Comparison of ENCODE assay signal across 21 cellular contexts in genomic region chr9:112443636-112444035, GRCh38. TPM values are rescaled to one million over a fixed set of nuclear protein-coding genes. Genes with fewer than 3 reads are reported as not detected.
A peak's percentile ranks its signal among the peaks of the same experiment; 100 is the strongest.
DNase-seq lines count a peak whose midpoint lies in the region; ATAC-seq, FAIRE-seq and TF ChIP-seq lines count a peak whose summit lies in the region.
"Had no signal": no experiment of that assay in that cellular context is flagged by ENCODE, and none has a peak within 500 bp of the region (broad histone marks: within the 10 kb centered on the region; RNA-seq: fewer than 3 reads in every experiment).

No MANE protein-coding gene starts in this region.

- H3K9ac ChIP-seq in HepG2 (ENCODE audit: insufficient read depth, low read depth, low read length) (no peak overlapping the region), KMS-11 (no peak overlapping the region), K562 (ENCODE audit: insufficient read depth in 1 of 2, low read depth in 2 of 2, low read length in 2 of 2) (no peak overlapping the region)
- H3K9ac ChIP-seq: BLaER1 had no signal

- H3K9me1 ChIP-seq in K562 (ENCODE audit: control insufficient read depth, insufficient read depth, low read length) = no peaks in the 10 kb centered on the region

- H3K36me3 ChIP-seq in HepG2 (replicated peaks in 1 of 2; ENCODE audit: control insufficient read depth in 1 of 2, insufficient read depth in 2 of 2, low read length in 2 of 2) (peaks cover 8 to 33% of the 10 kb centered on the region in 2 experiments), right lobe of liver (peaks cover 0 to 30% (median 5%) of the 10 kb centered on the region in 4 donors), KMS-11 (ENCODE audit: insufficient read depth) (no peaks in the 10 kb centered on the region), K562 (ENCODE audit: control insufficient read depth, insufficient read depth, low read length) (peaks cover 4% of the 10 kb centered on the region; the same call in 2 of the 3 replicates)
- H3K36me3 ChIP-seq: BE2C had no signal

- FAIRE-seq in HepG2 (lab: Jason Lieb, UNC) = no peak
- no peak for FAIRE-seq in K562 (lab: Jason Lieb, UNC)
- FAIRE-seq: A204.1, GM12878, GM19239 had no signal

- H3K9me3 ChIP-seq in HepG2 (ENCODE audit: low read length) (no peaks in the 10 kb centered on the region), right lobe of liver (no peaks in the 10 kb centered on the region), K562 (replicated peaks; ENCODE audit: control insufficient read depth, insufficient read depth, low read depth, low read length) (no peaks in the 10 kb centered on the region)
- no peaks in the 10 kb centered on the region for H3K9me3 ChIP-seq in CD4-positive, alpha-beta T cell (ENCODE audit: control insufficient read depth, low read length)
- H3K9me3 ChIP-seq: BE2C, BLaER1 had no signal

- no peak overlapping the region for H2AFZ ChIP-seq in HepG2 (ENCODE audit: low read length)
- H2AFZ ChIP-seq in KMS-11 (ENCODE audit: low read depth) = no peak overlapping the region
- no peak overlapping the region for H2AFZ ChIP-seq in K562 (ENCODE audit: low read depth, low read length)

- no peak for TF ChIP-seq POLR2A in HepG2 (IDR thresholded peaks at IDR 0.05; ENCODE audit: insufficient read depth in 1 of 2, low read depth in 2 of 2, low read length in 2 of 2)
- TF ChIP-seq POLR2A in right lobe of liver (IDR thresholded peaks at IDR 0.05) = no peak
- TF ChIP-seq POLR2A in K562 (conservative IDR thresholded peaks at IDR 0.05) = no peak

- TF ChIP-seq RAD21 in HepG2 (CRISPR knock-in tag; IDR thresholded peaks at IDR 0.05) (no peak), K562 (CRISPR knock-in tag; conservative IDR thresholded peaks at IDR 0.05 in 1 of 2, IDR thresholded peaks at IDR 0.05 in 1 of 2) (no peak)

- H3K27ac ChIP-seq in HepG2 (ENCODE audit: extremely low read length, insufficient read depth, low read length) = no peak overlapping the region
- H3K27ac ChIP-seq in right lobe of liver = no peak overlapping the region
- no peak overlapping the region for H3K27ac ChIP-seq in CD4-positive, alpha-beta T cell (ENCODE audit: low read depth, low read length)
- H3K27ac ChIP-seq in KMS-11 = no peak overlapping the region
- no peak overlapping the region for H3K27ac ChIP-seq in K562 (ENCODE audit: extremely low read depth, low read depth, low read length)
- H3K27ac ChIP-seq: BLaER1 had no signal

- WGBS in HepG2 (ENCODE audit: low lambda C conversion rate) = 86% methylated on average over 1 of the region's 1 CpG
- WGBS in right lobe of liver (ENCODE audit: insufficient coverage, low coverage, low lambda C conversion rate, missing lambda C conversion rate) = 88% methylated on average over 1 of the region's 1 CpG
- WGBS in K562 (ENCODE audit: insufficient coverage, low coverage, missing lambda C conversion rate) = 35% methylated on average over 1 of the region's 1 CpG

- no peaks in the 10 kb centered on the region for H3K9me3 Mint-ChIP-seq in CD4-positive, alpha-beta T cell
- H3K9me3 Mint-ChIP-seq: CD4-positive, CD25-positive, alpha-beta regulatory T cell; CD8-positive, alpha-beta T cell had no signal

- no peak for ATAC-seq in HepG2
- no peak for ATAC-seq in right lobe of liver
- no peak for ATAC-seq in CD4-positive, alpha-beta T cell (ENCODE audit: poor library complexity)
- no peak for ATAC-seq in K562
- ATAC-seq in GM19395 (IDR thresholded peaks at IDR 0.05; ENCODE audit: unreplicated experiment) = no peak

- intact Hi-C loops in HepG2 (cut with micrococcal nuclease; ENCODE audit: unreplicated experiment) (loop anchor here (1.0 to 10.0 kb wide), 3 partner anchors 222 to 351 kb away; no protein-coding TSS in a partner anchor), right lobe of liver (cut with DNase I) (no loop called here), K562 (cut with micrococcal nuclease) (loop anchor here (1.0 to 10.0 kb wide), 3 partner anchors 222 to 351 kb away; no protein-coding TSS in a partner anchor)
- intact Hi-C loops in CD4-positive, alpha-beta T cell (cut with DNase I, micrococcal nuclease) = loop anchor here (1.0 to 5.0 kb wide), 5 partner anchors 219 to 350 kb away; partner anchors contain the start of gene INIP (in 1 of the 2)

- BruUV-seq in HepG2 (replicated peaks; lab: Mats Ljungman, UMichigan) (no TSS peak), K562 (replicated peaks; lab: Mats Ljungman, UMichigan) (no TSS peak)

- POLR2A ChIA-PET in HepG2 (lab: Yijun Ruan, JAX) = interaction anchor here (1.0 kb wide), 1 partner anchor 64 kb away, joined by 3 read pairs; the partner anchor contains the start of gene HSDL2
- POLR2A ChIA-PET in CD4-positive, alpha-beta T cell (lab: Charles Lee) = interaction anchor here (1.0 to 1.3 kb wide), 2 partner anchors 43 to 274 kb away, joined by 3 to 5 read pairs; partner anchors contain the start of genes INIP and KIAA1958
- POLR2A ChIA-PET in K562 (lab: Yijun Ruan, JAX) = interaction anchor here (0.9 to 2.6 kb wide), 5 partner anchors 10 to 135 kb away, joined by 3 to 14 read pairs (median 4); no protein-coding TSS in a partner anchor

- no peaks in the 10 kb centered on the region for H3K27me3 Mint-ChIP-seq in CD4-positive, alpha-beta T cell
- H3K27me3 Mint-ChIP-seq: CD4-positive, CD25-positive, alpha-beta regulatory T cell had no signal

- H3K4me3 Mint-ChIP-seq in CD4-positive, alpha-beta T cell = no peak overlapping the region
- H3K4me3 Mint-ChIP-seq: CD14-positive monocyte; CD4-positive, CD25-positive, alpha-beta regulatory T cell; CD8-positive, alpha-beta T cell had no signal

- in situ Hi-C loops in HepG2 (cut with HindIII; ENCODE audit: extremely low pct_ligation_motif_present, low pct_unique_long_range_greater_than_20kb) = no loop called here
- in situ Hi-C loops in K562 (cut with MboI) = no loop called here

- no peak overlapping the region for H3K27ac Mint-ChIP-seq in CD4-positive, alpha-beta T cell
- H3K27ac Mint-ChIP-seq: CD14-positive monocyte; CD4-positive, CD25-positive, alpha-beta regulatory T cell; CD8-positive, alpha-beta T cell had no signal

- H3K79me2 ChIP-seq in HepG2 (ENCODE audit: insufficient read depth, low read length) (peaks cover 4% of the 10 kb centered on the region), KMS-11 (ENCODE audit: insufficient read depth, low read depth) (no peaks in the 10 kb centered on the region), K562 (ENCODE audit: control insufficient read depth, insufficient read depth, low read length) (no peaks in the 10 kb centered on the region)

- H3K4me3 ChIP-seq in HepG2 (replicated peaks in 1 of 3; ENCODE audit: insufficient read depth in 1 of 3, low read depth in 2 of 3, low read length in 3 of 3) (no peak overlapping the region), right lobe of liver (no peak overlapping the region), KMS-11 (IDR thresholded peaks at IDR 0.05; ENCODE audit: insufficient read depth, low read depth, low read length) (no peak overlapping the region), K562 (no peak overlapping the region)
- H3K4me3 ChIP-seq: BLaER1, GM12878 had no signal

- TF ChIP-seq CTCF in HepG2 (CRISPR knock-in tag; IDR thresholded peaks at IDR 0.05) (no peak), right lobe of liver (IDR thresholded peaks at IDR 0.05) (no peak), KMS-11 (conservative IDR thresholded peaks at IDR 0.05; ENCODE audit: low read depth, low read length) (0 out of 2 replicates have a peak, but pooled peaks have one; percentile 8), K562 (IDR thresholded peaks at IDR 0.05 in 2 of 3, conservative IDR thresholded peaks at IDR 0.05 in 1 of 3; ENCODE audit: insufficient read depth in 2 of 3, low read depth in 1 of 3, low read length in 3 of 3) (no peak)
- TF ChIP-seq CTCF in CD4-positive, alpha-beta T cell (IDR thresholded peaks at IDR 0.05) = peak; percentile 18

- H3K27me3 ChIP-seq in HepG2 (ENCODE audit: control insufficient read depth in 1 of 2, insufficient read depth in 2 of 2, low read length in 2 of 2) = no peaks in the 10 kb centered on the region
- no peaks in the 10 kb centered on the region for H3K27me3 ChIP-seq in right lobe of liver
- no peaks in the 10 kb centered on the region for H3K27me3 ChIP-seq in CD4-positive, alpha-beta T cell (ENCODE audit: control insufficient read depth, insufficient read depth, low read length)
- no peaks in the 10 kb centered on the region for H3K27me3 ChIP-seq in KMS-11 (ENCODE audit: insufficient read depth, low read depth)
- no peaks in the 10 kb centered on the region for H3K27me3 ChIP-seq in K562 (ENCODE audit: control insufficient read depth in 2 of 2, insufficient read depth in 2 of 2, low read length in 2 of 2)
- H3K27me3 ChIP-seq: BE2C, BLaER1 had no signal

- H4K20me1 ChIP-seq in HepG2 (ENCODE audit: insufficient read depth, low read length) = no peaks in the 10 kb centered on the region
- no peaks in the 10 kb centered on the region for H4K20me1 ChIP-seq in KMS-11 (ENCODE audit: insufficient read depth)
- no peaks in the 10 kb centered on the region for H4K20me1 ChIP-seq in K562 (replicated peaks; ENCODE audit: control insufficient read depth, insufficient read depth, low read length)
- H4K20me1 ChIP-seq: BLaER1 had no signal

- H3K4me2 ChIP-seq in HepG2 (ENCODE audit: low read depth, low read length) (no peak overlapping the region), KMS-11 (no peak overlapping the region), K562 (ENCODE audit: insufficient read depth, low read length) (no peak overlapping the region)
- H3K4me2 ChIP-seq: BLaER1 had no signal

- TF ChIP-seq EP300 in HepG2 (IDR thresholded peaks at IDR 0.05; ENCODE audit: low read depth in 2 of 2, low read length in 2 of 2) = no peak
- no peak for TF ChIP-seq EP300 in HepG2 (CRISPR knock-in tag; IDR thresholded peaks at IDR 0.05; ENCODE audit: borderline replicate concordance)
- no peak for TF ChIP-seq EP300 in K562 (IDR thresholded peaks at IDR 0.05; ENCODE audit: low read length)

- peaks cover 35% of the 10 kb centered on the region for H3K36me3 Mint-ChIP-seq in CD4-positive, alpha-beta T cell (ENCODE audit: low read depth)

- H3K4me1 Mint-ChIP-seq in CD4-positive, alpha-beta T cell (ENCODE audit: low read depth) = no peaks in the 10 kb centered on the region

- H3K4me1 ChIP-seq in HepG2 (ENCODE audit: insufficient read depth, low read length) (peaks cover 10% of the 10 kb centered on the region; the same call in 1 of the 2 replicates), right lobe of liver (no peaks in the 10 kb centered on the region), KMS-11 (ENCODE audit: low read depth, poor library complexity, severe bottlenecking) (no peaks in the 10 kb centered on the region), K562 (replicated peaks in 1 of 2; ENCODE audit: control insufficient read depth in 2 of 2, insufficient read depth in 2 of 2, low read length in 2 of 2) (peaks cover 0 to 8% of the 10 kb centered on the region in 2 experiments; a peak in 3 of 5 replicates)
- H3K4me1 ChIP-seq: BE2C had no signal

- DNase-seq in HepG2 (ENCODE audit: low spot score) (no peak), right lobe of liver (no peak), K562 (ENCODE audit: extremely low read depth in 1 of 4, low spot score in 3 of 4) (no peak), COLO668 (lab: John Stamatoyannopoulos, UW; ENCODE audit: unreplicated experiment) (no peak), SK-N-DZ (ENCODE audit: low spot score) (no peak)
- DNase-seq in CD4-positive, alpha-beta T cell = no peak
- DNase-seq: 8988T, BE2C, DMS 273 treated with DMSO at 0.1 percent for 48 hours, DMS153, DMS79, GDM1 had no signal

- CTCF ChIA-PET in HepG2 (lab: Yijun Ruan, JAX; ENCODE audit: low intra/inter-chr PET ratio, low total read pairs) = interaction anchor here (1.3 kb wide), 1 partner anchor 267 kb away, joined by 4 read pairs; no protein-coding TSS in a partner anchor
- CTCF ChIA-PET in CD4-positive, alpha-beta T cell (lab: Charles Lee) = interaction anchor here (1.2 to 2.8 kb wide), 3 partner anchors 9 to 349 kb away, joined by 3 to 9 read pairs (median 3); no protein-coding TSS in a partner anchor
- CTCF ChIA-PET in K562 (lab: Yijun Ruan, JAX; ENCODE audit: low intra/inter-chr PET ratio) = interaction anchor here (1.0 to 2.0 kb wide), 2 partner anchors 222 to 377 kb away, joined by 3 to 7 read pairs; no protein-coding TSS in a partner anchor

RNA-seq across cellular contexts. Expression of gene KIAA1958, which starts 43.0 kb away (rescaled TPM):
- total RNA-seq in HepG2 (2016; rRNA removed; fragmentation: Illumina TruSeq; extraction: Trizol) = 8.5 and 11.4 TPM in 2 replicates
- total RNA-seq in HepG2 (2016; cell fraction: cytosol; rRNA removed; fragmentation: Illumina TruSeq; extraction: Trizol; ENCODE audit: low read depth) = 37.2 and 41.8 TPM in 2 replicates
- total RNA-seq in HepG2 (2016; cell fraction: insoluble cytoplasmic fraction; rRNA removed; fragmentation: Illumina TruSeq; extraction: Trizol) = 8.4 and 11.0 TPM in 2 replicates
- 29.3 and 29.7 TPM in 2 replicates for total RNA-seq in HepG2 (2016; cell fraction: membrane; rRNA removed; fragmentation: Illumina TruSeq; extraction: Trizol)
- 14.1 and 15.2 TPM in 2 replicates for total RNA-seq in HepG2 (2016; cell fraction: nucleus; rRNA removed; fragmentation: Illumina TruSeq; extraction: Trizol)
- 8.5 and 10.3 TPM in 2 replicates for polyA plus RNA-seq in HepG2 (2011; rRNA removed)
- 5.5 and 5.7 TPM in 2 replicates for polyA plus RNA-seq in HepG2 (2011; cell fraction: cytosol; rRNA removed)
- 17.1 and 17.6 TPM in 2 replicates for polyA plus RNA-seq in HepG2 (2011; cell fraction: nucleus; rRNA removed)
- polyA plus RNA-seq in HepG2 (2012) = 10.9 and 11.6 TPM in 2 replicates
- 0.46 and 0.57 TPM in 2 replicates for polyA plus RNA-seq in HepG2 (2016; cell fraction: cytosol; fragmentation: Illumina TruSeq; extraction: Trizol; ENCODE audit: low read depth)
- polyA plus RNA-seq in HepG2 (2016; cell fraction: insoluble cytoplasmic fraction; fragmentation: Illumina TruSeq; extraction: Trizol; ENCODE audit: low read depth) = 6.0 and 6.8 TPM in 2 replicates
- 1.8 and 1.9 TPM in 2 replicates for polyA plus RNA-seq in HepG2 (2016; cell fraction: membrane; fragmentation: Illumina TruSeq; extraction: Trizol; ENCODE audit: low read depth)
- polyA plus RNA-seq in HepG2 (2016; cell fraction: nucleus; fragmentation: Illumina TruSeq; extraction: Trizol; ENCODE audit: insufficient read depth, low read depth) = 7.2 and 8.5 TPM in 2 replicates
- 53.1 and 88.7 TPM in 2 replicates for polyA minus RNA-seq in HepG2 (2011; rRNA and poly(A)+ RNA removed; ENCODE audit: low replicate concordance)
- 22.1 and 29.8 TPM in 2 replicates for polyA minus RNA-seq in HepG2 (2011; cell fraction: cytosol; rRNA and poly(A)+ RNA removed)
- polyA minus RNA-seq in HepG2 (2011; cell fraction: nucleus; rRNA and poly(A)+ RNA removed) = 49.7 and 55.7 TPM in 2 replicates
- total RNA-seq in right lobe of liver = 1 to 10 TPM; 5.7 to 8.1 (median 7.0) TPM
- total RNA-seq in CD4-positive, alpha-beta T cell = 1 to 10 TPM; 5.6 to 6.8 TPM
- total RNA-seq in K562 (2011; cell fraction: chromatin; rRNA removed; ENCODE audit: low replicate concordance) = 49.8 and 66.2 TPM in 2 replicates
- 22.5 and 29.5 TPM in 2 replicates for total RNA-seq in K562 (2011; cell fraction: nucleolus; rRNA removed)
- total RNA-seq in K562 (2011; cell fraction: nucleoplasm; rRNA removed) = 30.6 and 35.2 TPM in 2 replicates
- total RNA-seq in K562 (2014; rRNA removed) = 5.8 and 5.9 TPM in 2 replicates
- total RNA-seq in K562 (2014; rRNA removed; fragmentation: Illumina TruSeq; extraction: Trizol) = 10.2 and 10.8 TPM in 2 replicates
- total RNA-seq in K562 (2015; rRNA removed; fragmentation: Illumina TruSeq; extraction: Trizol) = 10.1 TPM in 2 replicates
- total RNA-seq in K562 (2021) = 14.4 and 16.0 TPM in 2 replicates
- polyA plus RNA-seq in K562 (2011; rRNA removed) = 10.5 and 13.2 TPM in 2 replicates
- polyA plus RNA-seq in K562 (2011; cell fraction: cytosol; rRNA removed) = 8.3 and 14.3 TPM in 2 replicates
- 17.4 and 19.9 TPM in 2 replicates for polyA plus RNA-seq in K562 (2011; cell fraction: nucleus; rRNA removed)
- polyA plus RNA-seq in K562 (2012) = 5.3 and 6.2 TPM in 2 replicates
- polyA plus RNA-seq in K562 (2014; fragmentation: Illumina TruSeq; extraction: Trizol) = 11.6 and 12.8 TPM in 2 replicates
- polyA plus RNA-seq in K562 (2014; fragmentation: Nextera tagmentation; extraction: Ambion mirVana) = 1 to 10 TPM; 1.1 to 2.6 TPM
- 5.2 and 5.9 TPM in 2 replicates for polyA plus RNA-seq in K562 (2014; rRNA removed)
- 52.8 and 56.9 TPM in 2 replicates for polyA minus RNA-seq in K562 (2011; rRNA and poly(A)+ RNA removed)
- 33.8 and 39.5 TPM in 2 replicates for polyA minus RNA-seq in K562 (2011; cell fraction: cytosol; rRNA and poly(A)+ RNA removed)
- polyA minus RNA-seq in K562 (2011; cell fraction: nucleus; rRNA and poly(A)+ RNA removed) = 24.6 and 45.3 TPM in 2 replicates
- 6.7 and 8.4 TPM in 2 replicates for polyA plus RNA-seq in SK-N-DZ (2014; cell fraction: cytosol; rRNA removed)
- 7.3 and 15.7 TPM in 2 replicates for polyA plus RNA-seq in SK-N-DZ (2014; cell fraction: nucleus; rRNA removed)

Comparison
In these comparisons a context has a peak if more than half of its experiments do, and no peak if none do; other contexts are left out.
1. intact Hi-C loops: an anchor here in HepG2 (1.0 to 10.0 kb wide), CD4-positive, alpha-beta T cell (1.0 to 5.0 kb wide) and K562 (1.0 to 10.0 kb wide); none called in right lobe of liver.
2. CTCF ChIP-seq: peak in CD4-positive, alpha-beta T cell (single experiment) and KMS-11 (single experiment); none in HepG2 (single experiment), right lobe of liver (0 of 4) and K562 (0 of 3).
3. Of the 241 proteins assayed by ChIP-seq in both HepG2 and K562: peak only in HepG2: MAFF and MAFK; only in K562: MAFG; in both: none; in neither: 238.